1 cellular context compared by ENCODE assay signal in the genomic region with DNA sequence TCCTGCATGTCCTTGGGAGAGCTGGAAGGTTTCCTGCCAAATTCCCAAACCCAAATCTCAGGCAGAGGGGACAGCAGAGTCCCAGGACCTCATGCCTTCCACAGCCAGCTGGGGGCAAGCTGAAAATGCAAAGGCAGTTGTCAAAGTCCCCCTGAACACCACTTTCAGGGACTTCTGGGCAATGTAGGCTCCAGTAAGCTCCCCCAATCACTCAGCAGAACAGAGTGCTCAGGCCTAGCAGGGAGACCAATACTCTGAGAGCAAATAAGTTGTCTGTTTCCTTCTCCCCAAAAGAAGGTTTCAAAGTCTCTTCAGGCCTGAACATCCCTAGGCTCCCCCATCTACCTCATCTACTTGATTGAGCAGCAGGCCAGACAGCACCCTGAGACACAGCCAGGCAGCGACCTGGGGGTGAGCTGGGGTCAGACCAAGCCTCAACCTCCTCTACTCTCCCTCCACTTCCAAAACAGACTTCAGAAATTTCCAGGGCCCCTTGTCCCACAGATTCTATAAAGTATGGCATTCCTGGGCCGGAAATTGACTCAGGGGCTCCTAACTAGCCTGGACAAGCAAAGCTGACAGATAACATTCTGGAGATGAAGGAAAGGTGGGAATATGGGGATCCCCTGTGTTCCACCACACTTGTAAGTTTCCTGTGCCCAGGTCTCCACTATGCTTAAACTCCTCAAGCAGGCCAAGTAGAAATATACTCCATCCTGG.
TF ChIP-seq lines count a peak whose summit lies in the region.

No MANE protein-coding gene starts in this region.

TF ChIP-seq in GM12878, 131 proteins besides CTCF, POLR2A, EP300 and RAD21 (continued from another document):
- TF ChIP-seq ATF2 (IDR thresholded peaks at IDR 0.05; ENCODE audit: low read length) (no peak), LARP7 (IDR thresholded peaks at IDR 0.05) (no peak), TBL1XR1 (IDR thresholded peaks at IDR 0.05; ENCODE audit: low read depth, low read length) (no peak), ZBTB33 (IDR thresholded peaks at IDR 0.05) (no peak), NR2F1 (conservative IDR thresholded peaks at IDR 0.05) (no peak), CREM (IDR thresholded peaks at IDR 0.05; ENCODE audit: low read depth) (no peak)
TF ChIP-seq in GM12878: peak in this region for 0.
